ENCODE assay signal across 8 cellular contexts in genomic region chr12:2794736-2795289, GRCh38. TPM values are rescaled to one million over a fixed set of nuclear protein-coding genes. Genes with fewer than 3 reads are reported as not detected.
A peak's percentile ranks its signal among the peaks of the same experiment; 100 is the strongest.
DNase-seq lines count a peak whose midpoint lies in the region; ATAC-seq, FAIRE-seq and TF ChIP-seq lines count a peak whose summit lies in the region.

FKBP4 (plus strand) TSS chr12:2794970; CDS start chr12:2795140, 170 bp downstream.

- no peak for FAIRE-seq in RCC 7860 (lab: Jason Lieb, UNC)

- H3K27me3 Mint-ChIP-seq in activated T-helper 2 cell treated with anti-CD3 and anti-CD28 coated beads, Interferon-gamma antibody, Interleukin-2, Interleukin-4, amounts not matched to agents 10 μg/mL and 5 μg/mL and 100 μg/mL, durations not matched to agents 14 hours and 24 hours and 36 hours (ENCODE audit: low read depth) = peaks cover 17% of the 10 kb centered on the region
- no peaks in the 10 kb centered on the region for H3K27me3 Mint-ChIP-seq in natural killer cell treated with Interleukin-12 subunit alpha and Interleukin-12 subunit beta and Interleukin-15 and Interleukin-18, amount 100 ng/mL, for 72 hours

- H3K9me3 Mint-ChIP-seq in activated T-helper 2 cell treated with anti-CD3 and anti-CD28 coated beads, Interferon-gamma antibody, Interleukin-2, Interleukin-4, amounts not matched to agents 10 μg/mL and 5 μg/mL and 100 μg/mL, durations not matched to agents 14 hours and 24 hours and 36 hours = no peaks in the 10 kb centered on the region
- no peaks in the 10 kb centered on the region for H3K9me3 Mint-ChIP-seq in natural killer cell treated with Interleukin-12 subunit alpha and Interleukin-12 subunit beta and Interleukin-15 and Interleukin-18, amount 100 ng/mL, for 72 hours

- peak within 1 kb of the TSS; percentile 82 for H3K4me3 ChIP-seq in fibroblast of mammary gland (ENCODE audit: control insufficient read depth, low read depth, low read length)

- peak within 1 kb of the TSS; percentile 85 for H3K4me3 Mint-ChIP-seq in activated T-helper 2 cell treated with anti-CD3 and anti-CD28 coated beads, Interferon-gamma antibody, Interleukin-2, Interleukin-4, amounts not matched to agents 10 μg/mL and 5 μg/mL and 100 μg/mL, durations not matched to agents 14 hours and 24 hours and 36 hours (ENCODE audit: low read depth)
- peak within 1 kb of the TSS; percentile 99 for H3K4me3 Mint-ChIP-seq in natural killer cell treated with Interleukin-12 subunit alpha and Interleukin-12 subunit beta and Interleukin-15 and Interleukin-18, amount 100 ng/mL, for 72 hours

- DNase-seq in Daoy (ENCODE audit: low read depth) = peak; percentile 94
- peak; percentile 83 for DNase-seq in KG1 (lab: John Stamatoyannopoulos, UW)
- DNase-seq in RCC 7860 (ENCODE audit: low spot score) = peak; percentile 59
- DNase-seq in activated T-helper 2 cell treated with anti-CD3 and anti-CD28 coated beads, Interferon-gamma antibody, Interleukin-2, Interleukin-4, amounts not matched to agents 10 μg/mL and 5 μg/mL and 100 μg/mL, durations not matched to agents 14 hours and 24 hours and 36 hours (ENCODE audit: low spot score) = peak; percentile 84
- peak; percentile 67 for DNase-seq in fibroblast of mammary gland (ENCODE audit: low read depth)
- peak; percentile 92 for DNase-seq in natural killer cell treated with Interleukin-12 subunit alpha and Interleukin-12 subunit beta and Interleukin-15 and Interleukin-18, amount 100 ng/mL, for 72 hours (ENCODE audit: low spot score)
- peak; percentile 91 for DNase-seq in stimulated activated naive CD8-positive, alpha-beta T cell treated with anti-CD3 and anti-CD28 coated beads, Interleukin-15, Interleukin-2, amounts not matched to agents 100 U/mL and 50 U/mL, for 24 hours

- ATAC-seq in GM21737 (IDR thresholded peaks at IDR 0.05; ENCODE audit: unreplicated experiment) = peak; percentile 78
- ATAC-seq in natural killer cell treated with Interleukin-12 subunit alpha and Interleukin-12 subunit beta and Interleukin-15 and Interleukin-18, amount 100 ng/mL, for 72 hours = peak; percentile 95 to 97
- peak; percentile 91 for ATAC-seq in stimulated activated naive CD8-positive, alpha-beta T cell treated with anti-CD3 and anti-CD28 coated beads, Interleukin-15, Interleukin-2, amounts not matched to agents 100 U/mL and 50 U/mL, for 24 hours

- H3K36me3 Mint-ChIP-seq in activated T-helper 2 cell treated with anti-CD3 and anti-CD28 coated beads, Interferon-gamma antibody, Interleukin-2, Interleukin-4, amounts not matched to agents 10 μg/mL and 5 μg/mL and 100 μg/mL, durations not matched to agents 14 hours and 24 hours and 36 hours (ENCODE audit: low read depth) = peaks cover 39% of the 10 kb centered on the region
- peaks cover 29% of the 10 kb centered on the region for H3K36me3 Mint-ChIP-seq in natural killer cell treated with Interleukin-12 subunit alpha and Interleukin-12 subunit beta and Interleukin-15 and Interleukin-18, amount 100 ng/mL, for 72 hours

- peaks cover 13% of the 10 kb centered on the region for H3K4me1 Mint-ChIP-seq in activated T-helper 2 cell treated with anti-CD3 and anti-CD28 coated beads, Interferon-gamma antibody, Interleukin-2, Interleukin-4, amounts not matched to agents 10 μg/mL and 5 μg/mL and 100 μg/mL, durations not matched to agents 14 hours and 24 hours and 36 hours (ENCODE audit: low read depth)
- peaks cover 21 to 27% of the 10 kb centered on the region in 2 donors for H3K4me1 Mint-ChIP-seq in natural killer cell treated with Interleukin-12 subunit alpha and Interleukin-12 subunit beta and Interleukin-15 and Interleukin-18, amount 100 ng/mL, for 72 hours (ENCODE audit: low read depth in 2 of 2)

- H3K27ac Mint-ChIP-seq in activated T-helper 2 cell treated with anti-CD3 and anti-CD28 coated beads, Interferon-gamma antibody, Interleukin-2, Interleukin-4, amounts not matched to agents 10 μg/mL and 5 μg/mL and 100 μg/mL, durations not matched to agents 14 hours and 24 hours and 36 hours = peak within 1 kb of the TSS; percentile 22
- H3K27ac Mint-ChIP-seq in natural killer cell treated with Interleukin-12 subunit alpha and Interleukin-12 subunit beta and Interleukin-15 and Interleukin-18, amount 100 ng/mL, for 72 hours = peak within 1 kb of the TSS in 1 of 2 donors; percentile 85

- TF ChIP-seq CTCF in fibroblast of mammary gland (conservative IDR thresholded peaks at IDR 0.05; ENCODE audit: control insufficient read depth, insufficient read depth, low read depth, low read length) = no peak

- intact Hi-C loops in activated T-helper 2 cell treated with anti-CD3 and anti-CD28 coated beads, Interferon-gamma antibody, Interleukin-2, Interleukin-4, amounts not matched to agents 10 μg/mL and 5 μg/mL and 100 μg/mL, durations not matched to agents 14 hours and 24 hours and 36 hours (cut with micrococcal nuclease) = loop anchor here (1.0 to 2.0 kb wide), 3 partner anchors 17 to 102 kb away; partner anchors contain the start of genes ITFG2 and TULP3

RNA-seq across cellular contexts. Expression of gene FKBP4, which starts in this region (rescaled TPM):
- 123 and 136 TPM in 2 replicates for total RNA-seq in Daoy (2014; rRNA removed; shearing (Covaris generic))
- 219 and 233 TPM in 2 replicates for total RNA-seq in activated T-helper 2 cell treated with anti-CD3 and anti-CD28 coated beads, Interferon-gamma antibody, Interleukin-2, Interleukin-4, amounts not matched to agents 10 μg/mL and 5 μg/mL and 100 μg/mL, durations not matched to agents 14 hours and 24 hours and 36 hours
- total RNA-seq in natural killer cell treated with Interleukin-12 subunit alpha and Interleukin-12 subunit beta and Interleukin-15 and Interleukin-18, amount 100 ng/mL, for 72 hours = 100 to 1,000 TPM in 1 of 2 donors, 10 to 100 TPM in 1; 92.1 to 181 TPM

Comparison
In these comparisons a context has a peak if more than half of its experiments do, and no peak if none do; other contexts are left out.
1. Peak in every context shown above with its lines: DNase-seq, ATAC-seq and H3K4me3 ChIP-seq.